19 cellular contexts compared by ENCODE assay signal in the genomic region with DNA sequence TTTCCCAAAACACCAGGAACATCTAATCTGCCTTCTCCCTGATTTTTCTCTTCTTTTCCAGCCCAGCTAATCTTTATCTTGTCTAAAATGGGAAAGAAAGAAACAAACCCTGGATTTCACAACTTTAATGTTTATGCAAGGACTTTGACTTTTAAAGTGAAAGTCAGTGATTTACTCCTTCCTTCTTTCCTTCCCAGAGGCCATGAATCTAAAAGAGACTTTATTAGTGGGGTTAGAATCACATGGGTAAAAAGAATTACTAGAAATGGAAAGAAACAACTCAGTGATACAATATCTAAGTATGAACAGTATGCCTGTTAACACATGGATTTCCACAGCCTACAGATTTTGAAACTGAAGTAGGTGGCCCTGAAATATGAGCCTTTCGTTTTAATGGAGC. TPM values are rescaled to one million over a fixed set of nuclear protein-coding genes. Genes with fewer than 3 reads are reported as not detected.
A peak's percentile ranks its signal among the peaks of the same experiment; 100 is the strongest.
DNase-seq lines count a peak whose midpoint lies in the region; ATAC-seq, FAIRE-seq and TF ChIP-seq lines count a peak whose summit lies in the region.
"Had no signal": no experiment of that assay in that cellular context is flagged by ENCODE, and none has a peak within 500 bp of the region (broad histone marks: within the 10 kb centered on the region; RNA-seq: fewer than 3 reads in every experiment).

No MANE protein-coding gene starts in this region.

- H3K4me3 ChIP-seq in hepatocyte (no peak overlapping the region), smooth muscle cell (no peak overlapping the region)
- H3K4me3 ChIP-seq: colonic mucosa, psoas muscle had no signal

- 55% methylated on average over 1 of the region's 1 CpG for WGBS in hepatocyte (ENCODE audit: low lambda C conversion rate, missing lambda C conversion rate)
- WGBS in smooth muscle cell (ENCODE audit: low lambda C conversion rate) = 59% methylated on average over 1 of the region's 1 CpG

- peak overlapping the region; percentile 12 for H3K4me2 ChIP-seq in hepatocyte
- H3K4me2 ChIP-seq in smooth muscle cell = peak overlapping the region; percentile 25

- H3K9me3 ChIP-seq in hepatocyte (ENCODE audit: low read depth) (no peaks in the 10 kb centered on the region), smooth muscle cell (replicated peaks; ENCODE audit: low read depth) (no peaks in the 10 kb centered on the region)
- H3K9me3 ChIP-seq: colonic mucosa, psoas muscle had no signal

- peak overlapping the region; percentile 21 for H3K27ac ChIP-seq in hepatocyte
- H3K27ac ChIP-seq in smooth muscle cell (ENCODE audit: low read depth) = peak overlapping the region; percentile 6
- H3K27ac ChIP-seq: C4-2B, colonic mucosa, epithelial cell of prostate, psoas muscle, WERI-Rb-1 had no signal

- H3K4me1 ChIP-seq in hepatocyte (ENCODE audit: insufficient read depth) (no peaks in the 10 kb centered on the region), smooth muscle cell (ENCODE audit: low read depth) (no peaks in the 10 kb centered on the region)
- H3K4me1 ChIP-seq: colonic mucosa, psoas muscle had no signal

- no peaks in the 10 kb centered on the region for H3K36me3 ChIP-seq in hepatocyte (replicated peaks; ENCODE audit: insufficient read depth, low read depth)
- no peaks in the 10 kb centered on the region for H3K36me3 ChIP-seq in smooth muscle cell (ENCODE audit: low read depth)
- H3K36me3 ChIP-seq: colonic mucosa, WERI-Rb-1 had no signal

- H3K79me2 ChIP-seq in hepatocyte (no peaks in the 10 kb centered on the region), smooth muscle cell (ENCODE audit: low read depth) (no peaks in the 10 kb centered on the region)

- TF ChIP-seq POLR2A in GM12891 (IDR thresholded peaks at IDR 0.05; ENCODE audit: low read depth, low read length) = no peak

- H3F3A ChIP-seq in smooth muscle cell (ENCODE audit: low read depth) = no peaks in the 10 kb centered on the region

- H3K9me2 ChIP-seq in hepatocyte (replicated peaks; ENCODE audit: insufficient read depth) = no peaks in the 10 kb centered on the region

- H3K27me3 ChIP-seq in hepatocyte (no peaks in the 10 kb centered on the region), smooth muscle cell (ENCODE audit: low read depth) (no peaks in the 10 kb centered on the region)
- H3K27me3 ChIP-seq: colonic mucosa had no signal

- FAIRE-seq in GM12891 (lab: Jason Lieb, UNC) = no peak

- H4K20me1 ChIP-seq in hepatocyte (ENCODE audit: insufficient read depth, poor library complexity, severe bottlenecking) (no peaks in the 10 kb centered on the region), smooth muscle cell (ENCODE audit: low read depth) (no peaks in the 10 kb centered on the region)

- no peak overlapping the region for H3K9ac ChIP-seq in smooth muscle cell (ENCODE audit: low read depth)

- TF ChIP-seq CTCF in hepatocyte (IDR thresholded peaks at IDR 0.05; ENCODE audit: poor library complexity) = no peak
- TF ChIP-seq CTCF in smooth muscle cell (IDR thresholded peaks at IDR 0.05; ENCODE audit: borderline replicate concordance, insufficient read depth, poor library complexity, severe bottlenecking) = no peak

- ATAC-seq in GM21723 (IDR thresholded peaks at IDR 0.05; ENCODE audit: unreplicated experiment) = no peak
- ATAC-seq: psoas muscle had no signal

- H2AFZ ChIP-seq in hepatocyte = no peak overlapping the region
- peak overlapping the region; percentile 40 for H2AFZ ChIP-seq in smooth muscle cell (ENCODE audit: low read depth)

- DNase-seq in EL = peak; percentile 30
- DNase-seq in amniotic epithelial cell (ENCODE audit: low read depth) = peak; percentile 92
- no peak for DNase-seq in hepatocyte (ENCODE audit: low spot score)
- no peak for DNase-seq in smooth muscle cell (lab: John Stamatoyannopoulos, UW; ENCODE audit: unreplicated experiment)
- no peak for DNase-seq in GM12891 (ENCODE audit: insufficient read length, low spot score)
- DNase-seq in DMS153 (lab: John Stamatoyannopoulos, UW) = no peak
- no peak for DNase-seq in NCI-H345 (lab: John Stamatoyannopoulos, UW)
- DNase-seq: colonic mucosa, DMS53, GOT3, NCI-H187 treated with DMSO at 0.1 percent for 48 hours, NCI-H524 treated with DMSO at 0.1 percent for 48 hours, psoas muscle, substantia nigra, WERI-Rb-1 had no signal

TF ChIP-seq in GM12891, 5 proteins besides CTCF, POLR2A, EP300 and RAD21:
- TF ChIP-seq PAX5 (IDR thresholded peaks at IDR 0.05; ENCODE audit: insufficient read depth, low read length, severe bottlenecking) = no peak
- TF ChIP-seq POLR2AphosphoS5 (IDR thresholded peaks at IDR 0.05; ENCODE audit: low read depth, low read length) = no peak
- no peak for TF ChIP-seq POU2F2 (IDR thresholded peaks at IDR 0.05; ENCODE audit: low read depth, low read length)
- TF ChIP-seq TAF1 (IDR thresholded peaks at IDR 0.05; ENCODE audit: low read depth, low read length) = no peak
- no peak for TF ChIP-seq SPI1 (IDR thresholded peaks at IDR 0.05; ENCODE audit: low read depth, low read length)

RNA-seq across cellular contexts. Expression of gene KCNK2, which starts 59.8 kb away (rescaled TPM):
- total RNA-seq in hepatocyte = 4.1 and 4.7 TPM in 2 replicates
- polyA plus RNA-seq in hepatocyte = 1.8 and 2.2 TPM in 2 replicates
- not detected in 2 replicates for total RNA-seq in smooth muscle cell
- polyA plus RNA-seq in smooth muscle cell = not detected in 2 replicates
- polyA plus RNA-seq in GM12891 (2012; ENCODE audit: low read depth, missing spikeins) = 0.05 TPM
- total RNA-seq: activated T-helper 1 cell treated with anti-CD3 and anti-CD28 coated beads, Interleukin-12 subunit alpha, Interleukin-12 subunit beta, Interleukin-2, Interleukin-4 antibody, amounts not matched to agents 30 ng/mL and 10 ng/mL and 1 ng/mL, durations not matched to agents 14 hours and 24 hours and 36 hours had no signal

Comparison
In these comparisons a context has a peak if more than half of its experiments do, and no peak if none do; other contexts are left out.
1. DNase-seq: peak in EL (single experiment) and amniotic epithelial cell (single experiment); none in hepatocyte (single experiment), smooth muscle cell (single experiment), GM12891 (single experiment), DMS153 (single experiment) and NCI-H345 (single experiment).